8 cellular contexts compared by ENCODE assay signal in the genomic region with DNA sequence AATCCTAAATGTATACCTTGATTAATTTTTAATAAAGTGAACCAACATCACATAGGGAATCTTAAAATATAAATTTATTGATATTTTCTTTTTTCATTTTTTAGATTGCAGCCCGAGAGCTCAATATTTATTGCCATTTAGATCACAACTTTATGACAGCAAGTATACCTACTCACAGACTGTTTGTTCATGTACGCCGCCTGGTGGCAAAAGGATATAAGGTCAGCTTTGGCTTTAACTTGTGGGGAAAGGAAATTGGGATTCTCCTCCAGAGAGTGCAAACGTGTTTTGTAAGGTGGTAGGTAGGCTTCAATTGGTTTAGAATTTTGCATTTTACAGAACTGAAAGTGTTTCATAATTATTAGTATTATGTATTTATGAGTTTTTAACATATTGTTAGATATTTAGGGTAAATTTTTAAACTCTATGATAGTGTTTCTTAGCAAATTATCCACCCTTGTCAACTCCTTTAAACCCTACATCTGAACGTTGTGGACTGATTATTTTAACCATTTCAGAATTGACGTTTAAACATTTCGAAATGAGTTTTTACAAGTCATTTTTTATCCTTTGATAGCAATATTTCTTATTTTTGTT. TPM values are rescaled to one million over a fixed set of nuclear protein-coding genes. Genes with fewer than 3 reads are reported as not detected.
DNase-seq lines count a peak whose midpoint lies in the region; ATAC-seq and TF ChIP-seq lines count a peak whose summit lies in the region.

No MANE protein-coding gene starts in this region.

- H3K27ac Mint-ChIP-seq in naive thymus-derived CD8-positive, alpha-beta T cell = no peak overlapping the region

- POLR2A ChIA-PET in naive thymus-derived CD8-positive, alpha-beta T cell (lab: Charles Lee) = no interaction called here

- H3K9me3 ChIP-seq in OCI-LY1 (ENCODE audit: low read length) = no peaks in the 10 kb centered on the region

- H3K4me3 ChIP-seq in HL-60 (replicated peaks; ENCODE audit: insufficient read depth, low read length) (no peak overlapping the region), OCI-LY1 (ENCODE audit: low read depth, low read length, poor library complexity, severe bottlenecking) (no peak overlapping the region)

- no peaks in the 10 kb centered on the region for H3K79me2 ChIP-seq in OCI-LY1 (ENCODE audit: insufficient read depth, low read length)

- peaks cover 19% of the 10 kb centered on the region for H3K4me1 ChIP-seq in OCI-LY1 (ENCODE audit: insufficient read depth, low read length, severe bottlenecking)

- no peak overlapping the region for H3K27ac ChIP-seq in HL-60 (replicated peaks)
- no peak overlapping the region for H3K27ac ChIP-seq in OCI-LY1 (ENCODE audit: low read depth, low read length, poor library complexity, severe bottlenecking)
- H3K27ac ChIP-seq in epithelial cell of prostate = no peak overlapping the region

- H3F3A ChIP-seq in OCI-LY1 (ENCODE audit: insufficient read depth, low read length) = no peaks in the 10 kb centered on the region

- no peaks in the 10 kb centered on the region for H3K9me3 Mint-ChIP-seq in naive thymus-derived CD8-positive, alpha-beta T cell

- peaks cover 0 to 10% (median 5%) of the 10 kb centered on the region in 4 donors for H3K4me1 Mint-ChIP-seq in naive thymus-derived CD8-positive, alpha-beta T cell

- H3K36me3 Mint-ChIP-seq in naive thymus-derived CD8-positive, alpha-beta T cell = peaks cover 7 to 78% (median 37%) of the 10 kb centered on the region in 3 donors

- no peak overlapping the region for H3K4me2 ChIP-seq in OCI-LY1 (ENCODE audit: low read length)

- no peaks in the 10 kb centered on the region for H3K27me3 Mint-ChIP-seq in naive thymus-derived CD8-positive, alpha-beta T cell

- H3K9me2 ChIP-seq in OCI-LY1 (ENCODE audit: low read depth, low read length) = no peaks in the 10 kb centered on the region

- DNase-seq in GDM1 (lab: John Stamatoyannopoulos, UW) = peak; percentile 29
- peak in 1 of 2 experiments; percentile 57 for DNase-seq in HL-60 (ENCODE audit: low read depth in 1 of 2, low spot score in 1 of 2)
- peak; percentile 62 for DNase-seq in activated T-cell treated with anti-CD3 and anti-CD28 coated beads for 1 hour (ENCODE audit: low read depth)
- peak; percentile 12 for DNase-seq in epithelial cell of prostate (ENCODE audit: low read depth, low spot score)
- DNase-seq in naive thymus-derived CD8-positive, alpha-beta T cell = peak; percentile 26 to 79 (median 56)
- peak; percentile 64 for DNase-seq in stromal cell of bone marrow (ENCODE audit: low read depth)

- H3K9ac ChIP-seq in OCI-LY1 (ENCODE audit: low read length) = no peak overlapping the region

- H3K27me3 ChIP-seq in HL-60 (ENCODE audit: insufficient read depth, poor library complexity, severe bottlenecking) (no peaks in the 10 kb centered on the region), OCI-LY1 (ENCODE audit: insufficient read depth, low read length) (no peaks in the 10 kb centered on the region)

- peak; percentile 72 to 73 for ATAC-seq in naive thymus-derived CD8-positive, alpha-beta T cell
- no peak for ATAC-seq in GM21737 (IDR thresholded peaks at IDR 0.05; ENCODE audit: unreplicated experiment)

- no peak overlapping the region for H3K4me3 Mint-ChIP-seq in naive thymus-derived CD8-positive, alpha-beta T cell

- H3K36me3 ChIP-seq in OCI-LY1 (ENCODE audit: insufficient read depth, low read length) = peaks cover 52% of the 10 kb centered on the region

- no peak overlapping the region for H2AFZ ChIP-seq in OCI-LY1 (ENCODE audit: low read length)

- no peaks in the 10 kb centered on the region for H4K20me1 ChIP-seq in OCI-LY1 (ENCODE audit: insufficient read depth, low read length)

- peak; percentile 50 for TF ChIP-seq CTCF in HL-60 (IDR thresholded peaks at IDR 0.05; ENCODE audit: insufficient read depth, low read length)
- peak; percentile 78 for TF ChIP-seq CTCF in OCI-LY1 (IDR thresholded peaks at IDR 0.05; ENCODE audit: low read length)

RNA-seq across cellular contexts. Expression of a gene that starts 17.5 kb away (rescaled TPM):
- 10 to 100 TPM; 18.3 to 19.5 TPM for total RNA-seq in naive thymus-derived CD8-positive, alpha-beta T cell
- 1 to 10 TPM in 1 of 3 donors, under 1 TPM in 2; 0.82 to 2.2 (median 0.93) TPM for polyA plus RNA-seq in naive thymus-derived CD8-positive, alpha-beta T cell

RNA-seq across cellular contexts. Expression of a gene that starts 17.8 kb away (rescaled TPM):
- total RNA-seq in naive thymus-derived CD8-positive, alpha-beta T cell = 10 to 100 TPM; 15.5 to 16.3 TPM
- polyA plus RNA-seq in naive thymus-derived CD8-positive, alpha-beta T cell = 10 to 100 TPM; 11.0 to 13.0 (median 12.5) TPM
